ENCODE assay signal across 12 cellular contexts in the genomic region with DNA sequence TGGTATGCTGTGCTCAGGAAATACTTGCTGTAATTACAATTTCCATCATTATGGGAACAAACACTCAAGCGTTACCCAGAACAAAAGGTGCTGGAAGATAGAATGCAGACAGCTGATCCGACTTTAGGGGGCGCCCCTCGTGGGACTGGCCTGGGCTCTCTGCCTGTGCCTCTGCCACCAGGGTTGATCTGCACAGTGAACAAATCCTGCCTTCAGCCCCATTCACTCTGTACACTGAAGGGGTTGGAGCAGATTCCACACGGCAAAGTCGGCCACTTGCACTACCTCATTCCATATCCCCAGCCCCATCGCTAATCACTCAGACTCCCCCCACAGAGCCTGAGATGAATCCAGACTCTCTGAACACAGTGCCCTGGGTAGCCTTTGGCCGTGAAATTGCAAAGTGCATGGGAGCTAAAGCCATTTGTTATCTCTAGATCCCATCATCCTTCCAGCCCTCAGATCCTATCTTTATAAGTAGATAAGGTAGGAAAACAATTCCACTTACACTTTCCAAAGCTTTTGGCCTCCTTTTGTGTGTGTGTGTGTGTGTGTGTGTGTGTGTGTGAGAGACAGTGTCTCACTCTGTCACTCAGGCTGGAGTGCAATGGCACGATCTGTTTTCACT.
DNase-seq lines count a peak whose midpoint lies in the region; ATAC-seq and TF ChIP-seq lines count a peak whose summit lies in the region.
"Had no signal": no experiment of that assay in that cellular context is flagged by ENCODE, and none has a peak within 500 bp of the region (broad histone marks: within the 10 kb centered on the region; RNA-seq: fewer than 3 reads in every experiment).

No MANE protein-coding gene starts in this region.

- peaks cover 0 to 2% (median 0%) of the 10 kb centered on the region in 3 donors for H3K9me3 Mint-ChIP-seq in T-cell
- H3K9me3 Mint-ChIP-seq: stimulated activated naive CD8-positive, alpha-beta T cell treated with anti-CD3 and anti-CD28 coated beads, Interleukin-15, Interleukin-2, amounts not matched to agents 100 ng/mL and 50 ng/mL, for 24 hours had no signal

- no peak for ATAC-seq in T-cell (replicated peaks in 1 of 4)
- ATAC-seq in HG02970 (IDR thresholded peaks at IDR 0.05; ENCODE audit: low FRiP score, unreplicated experiment), result no peak
- ATAC-seq: left ventricle myocardium superior had no signal

- H3K4me3 Mint-ChIP-seq in T-cell, result no peak overlapping the region
- H3K4me3 Mint-ChIP-seq: activated T-helper 1 cell treated with anti-CD3 and anti-CD28 coated beads, Interleukin-12 subunit alpha, Interleukin-12 subunit beta, Interleukin-2, Interleukin-4 antibody, amounts not matched to agents 30 ng/mL and 10 ng/mL and 1 ng/mL, durations not matched to agents 14 hours and 24 hours and 36 hours; stimulated activated naive CD8-positive, alpha-beta T cell treated with anti-CD3 and anti-CD28 coated beads, Interleukin-15, Interleukin-2, amounts not matched to agents 100 ng/mL and 50 ng/mL, for 24 hours had no signal

- POLR2A ChIA-PET in BJ (lab: Charles Lee) (no interaction called here), T-cell (lab: Charles Lee) (no interaction called here)

- peak overlapping the region; percentile 36 to 52 for H3K27ac Mint-ChIP-seq in T-cell

- DNase-seq in BJ (ENCODE audit: low read depth), result no peak
- DNase-seq in GM12864 (ENCODE audit: low read depth), result no peak
- peak in 2 of 34 experiments; percentile 9 to 12 for DNase-seq in T-cell
- peak; percentile 79 for DNase-seq in iPS-NIHi7 (ENCODE audit: extremely low spot score)
- DNase-seq in AG08395 (ENCODE audit: low spot score), result no peak
- DNase-seq in NCI-H187 treated with DMSO at 0.1 percent for 48 hours (lab: John Stamatoyannopoulos, UW), result no peak
- DNase-seq in stimulated activated CD4-positive, alpha-beta T cell treated with anti-CD3 and anti-CD28 coated beads, Interleukin-12 subunit alpha, Interleukin-12 subunit beta, amount 100 ng/mL, for 4 hours, result no peak
- DNase-seq: left ventricle myocardium superior, NCI-H1092 treated with DMSO at 0.1 percent for 48 hours had no signal

- peaks cover 12 to 21% (median 20%) of the 10 kb centered on the region in 3 donors for H3K4me1 Mint-ChIP-seq in T-cell

- no peaks in the 10 kb centered on the region for H3K36me3 ChIP-seq in BJ (ENCODE audit: control insufficient read depth, insufficient read depth, low read length)

- peaks cover 53% of the 10 kb centered on the region for H3K36me3 Mint-ChIP-seq in T-cell

- no peaks in the 10 kb centered on the region for H3K27me3 Mint-ChIP-seq in T-cell
- H3K27me3 Mint-ChIP-seq: stimulated activated naive CD8-positive, alpha-beta T cell treated with anti-CD3 and anti-CD28 coated beads, Interleukin-15, Interleukin-2, amounts not matched to agents 100 ng/mL and 50 ng/mL, for 24 hours had no signal

- CTCF ChIA-PET in BJ (lab: Yijun Ruan, JAX) (interaction anchor here (1.0 kb wide), 1 partner anchor 72 kb away, joined by 3 read pairs; no protein-coding TSS in a partner anchor), T-cell (lab: Charles Lee) (interaction anchor here in 1 of 2 donors (1.4 kb wide), 1 partner anchor 75 kb away, joined by 4 read pairs; no protein-coding TSS in a partner anchor)

- TF ChIP-seq CTCF in BJ (IDR thresholded peaks at IDR 0.05; ENCODE audit: insufficient read depth, low read depth, low read length) (peak; percentile 11; the same call in 1 of the 2 replicates), GM12864 (IDR thresholded peaks at IDR 0.05; ENCODE audit: low read depth, low read length, missing control alignments) (peak; percentile 11)

- H3K27me3 ChIP-seq in BJ (ENCODE audit: control insufficient read depth, insufficient read depth, low read length), result peaks cover 3% of the 10 kb centered on the region; the same call in 1 of the 2 replicates

- H3K4me3 ChIP-seq in BJ (ENCODE audit: low read depth, low read length) (no peak overlapping the region), GM12864 (ENCODE audit: low read depth, low read length) (no peak overlapping the region)
